ENCODE assay signal across 7 cellular contexts in the genomic region with DNA sequence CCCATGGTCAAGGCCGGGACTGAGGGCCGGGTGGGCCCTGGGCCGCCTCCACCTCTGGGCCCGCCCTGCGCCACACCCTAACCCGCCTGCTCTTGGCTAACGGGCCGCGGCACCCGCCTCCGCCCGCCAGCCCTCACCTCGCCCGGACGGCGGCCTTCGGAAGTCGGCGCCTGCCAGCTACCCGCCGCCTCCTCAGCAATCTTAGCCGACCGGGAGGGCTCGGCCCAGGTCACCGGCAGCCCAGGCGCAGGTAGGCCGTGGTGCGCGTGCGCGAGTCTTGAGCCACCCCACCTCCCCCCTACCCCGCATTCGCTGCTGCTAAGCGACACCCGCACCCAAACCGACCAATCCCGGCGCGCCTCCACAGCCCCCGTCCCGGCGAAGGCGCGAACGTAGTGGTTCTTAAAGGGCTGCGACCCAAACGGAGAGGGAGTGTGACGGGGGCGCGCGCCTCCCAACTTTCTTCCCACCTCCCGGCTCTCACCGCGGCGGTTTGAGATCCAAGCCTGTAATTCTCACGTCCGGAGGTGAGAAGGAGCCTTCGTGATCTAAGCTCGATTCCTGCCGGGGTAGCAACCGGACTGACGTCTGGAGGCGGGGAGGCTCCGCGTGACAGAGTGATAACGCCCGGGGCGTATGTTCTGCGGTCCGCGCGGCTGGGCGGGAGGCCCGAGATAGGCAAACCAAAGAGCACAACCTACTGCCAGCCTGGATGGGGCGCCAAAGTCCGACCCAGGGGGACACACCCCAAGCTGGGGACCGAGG. TPM values are rescaled to one million over a fixed set of nuclear protein-coding genes. Genes with fewer than 3 reads are reported as not detected.
DNase-seq lines count a peak whose midpoint lies in the region; ATAC-seq and TF ChIP-seq lines count a peak whose summit lies in the region.

A gene with protein sequence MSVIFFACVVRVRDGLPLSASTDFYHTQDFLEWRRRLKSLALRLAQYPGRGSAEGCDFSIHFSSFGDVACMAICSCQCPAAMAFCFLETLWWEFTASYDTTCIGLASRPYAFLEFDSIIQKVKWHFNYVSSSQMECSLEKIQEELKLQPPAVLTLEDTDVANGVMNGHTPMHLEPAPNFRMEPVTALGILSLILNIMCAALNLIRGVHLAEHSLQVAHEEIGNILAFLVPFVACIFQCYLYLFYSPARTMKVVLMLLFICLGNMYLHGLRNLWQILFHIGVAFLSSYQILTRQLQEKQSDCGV (minus strand): TSS at position 259 of the 765 bp plus-strand sequence. CDS start 12,921 bp downstream, outside the sequence.

- TF ChIP-seq CTCF in astrocyte of the cerebellum (IDR thresholded peaks at IDR 0.05; ENCODE audit: low read depth, low read length, missing control alignments), result no peak
- TF ChIP-seq CTCF in hepatocyte (IDR thresholded peaks at IDR 0.05; ENCODE audit: poor library complexity), result peak; percentile 41
- TF ChIP-seq CTCF in retinal pigment epithelial cell (conservative IDR thresholded peaks at IDR 0.05; ENCODE audit: low read depth, low read length), result peak; percentile 31

- no peaks in the 10 kb centered on the region for H3K36me3 ChIP-seq in hepatocyte (replicated peaks; ENCODE audit: insufficient read depth, low read depth)

- H3K4me1 ChIP-seq in hepatocyte (ENCODE audit: insufficient read depth), result peaks cover 16% of the 10 kb centered on the region

- peak within 1 kb of the TSS; percentile 83 for H3K4me3 ChIP-seq in astrocyte of the cerebellum (ENCODE audit: low read depth, low read length)
- H3K4me3 ChIP-seq in hepatocyte, result peak within 1 kb of the TSS; percentile 37
- peak within 1 kb of the TSS; percentile 80 for H3K4me3 ChIP-seq in retinal pigment epithelial cell (ENCODE audit: low read length)

- no peaks in the 10 kb centered on the region for H3K9me3 ChIP-seq in hepatocyte (ENCODE audit: low read depth)

- DNase-seq in NCI-H187 treated with DMSO at 0.1 percent for 48 hours (lab: John Stamatoyannopoulos, UW), result peak; percentile 42
- DNase-seq in T-helper 22 cell (ENCODE audit: low read depth), result peak; percentile 92
- DNase-seq in astrocyte of the cerebellum (ENCODE audit: low read depth), result peak; percentile 68
- peak; percentile 97 for DNase-seq in hepatocyte (ENCODE audit: low spot score)
- DNase-seq in retinal pigment epithelial cell (ENCODE audit: low read depth), result peak; percentile 79

- peaks cover 3% of the 10 kb centered on the region for H4K20me1 ChIP-seq in hepatocyte (ENCODE audit: insufficient read depth, poor library complexity, severe bottlenecking)

- peak within 1 kb of the TSS; percentile 91 for H3K27ac ChIP-seq in hepatocyte

- H3K79me2 ChIP-seq in hepatocyte, result peaks cover 47% of the 10 kb centered on the region

- ATAC-seq in GM18502 (IDR thresholded peaks at IDR 0.05; ENCODE audit: poor library complexity, unreplicated experiment), result peak; percentile 95
- ATAC-seq in HG02943 (IDR thresholded peaks at IDR 0.05; ENCODE audit: low read depth, unreplicated experiment), result peak; percentile 89

- no peaks in the 10 kb centered on the region for H3K27me3 ChIP-seq in hepatocyte

- in situ Hi-C loops in astrocyte of the cerebellum (cut with HindIII; ENCODE audit: low sequenced_read_pairs), result no loop called here

- H3K4me2 ChIP-seq in hepatocyte, result peak within 1 kb of the TSS; percentile 82

- peak within 1 kb of the TSS; percentile 70 for H2AFZ ChIP-seq in hepatocyte

- 2% methylated on average over 57 of the region's 77 CpGs for WGBS in hepatocyte (ENCODE audit: low lambda C conversion rate, missing lambda C conversion rate)

- no peaks in the 10 kb centered on the region for H3K9me2 ChIP-seq in hepatocyte (replicated peaks; ENCODE audit: insufficient read depth)

RNA-seq across cellular contexts. Expression of the gene that starts here (rescaled TPM):
- total RNA-seq in hepatocyte, result 44.1 and 53.9 TPM in 2 replicates
- polyA plus RNA-seq in hepatocyte, result 23.5 and 31.4 TPM in 2 replicates

Comparison
In these comparisons a context has a peak if more than half of its experiments do, and no peak if none do; other contexts are left out.
1. Peak in every context shown above with its lines: DNase-seq, ATAC-seq, H3K4me3 ChIP-seq and H3K27ac ChIP-seq.
2. DNase-seq: peak in every context shown above with its lines; median percentile 97 in hepatocyte; 92 in T-helper 22 cell; 79 in retinal pigment epithelial cell; 68 in astrocyte of the cerebellum; 42 in NCI-H187 treated with DMSO at 0.1 percent for 48 hours.